In genomic region chr16:56683424-56684162, GRCh38 we compare ENCODE assay signal across 9 cellular contexts. TPM values are rescaled to one million over a fixed set of nuclear protein-coding genes. Genes with fewer than 3 reads are reported as not detected.
DNase-seq lines count a peak whose midpoint lies in the region; ATAC-seq and TF ChIP-seq lines count a peak whose summit lies in the region.
"Had no signal": no experiment of that assay in that cellular context is flagged by ENCODE, and none has a peak within 500 bp of the region (broad histone marks: within the 10 kb centered on the region; RNA-seq: fewer than 3 reads in every experiment).

No MANE protein-coding gene starts in this region.

- TF ChIP-seq CTCF in mucosa of descending colon (IDR thresholded peaks at IDR 0.05) = no peak

- peaks cover 16% of the 10 kb centered on the region; the same call in 1 of the 2 replicates for H3K36me3 ChIP-seq in HUES6 (ENCODE audit: control insufficient read depth, insufficient read depth, low read length)
- H3K36me3 ChIP-seq in iPS DF 6.9 (ENCODE audit: control insufficient read depth, insufficient read depth, low read length) = no peaks in the 10 kb centered on the region
- H3K36me3 ChIP-seq in mucosa of descending colon (ENCODE audit: low read depth) = no peaks in the 10 kb centered on the region

- no peak overlapping the region for H3K27ac Mint-ChIP-seq in activated T-helper 1 cell treated with anti-CD3 and anti-CD28 coated beads, Interleukin-12 subunit alpha, Interleukin-12 subunit beta, Interleukin-2, Interleukin-4 antibody, amounts not matched to agents 30 ng/mL and 10 ng/mL and 1 ng/mL, durations not matched to agents 14 hours and 24 hours and 36 hours

- H3K9me3 ChIP-seq in HUES6 (ENCODE audit: control insufficient read depth, insufficient read depth, low read depth, low read length) (no peaks in the 10 kb centered on the region), iPS DF 6.9 (ENCODE audit: control insufficient read depth, insufficient read depth, low read length) (no peaks in the 10 kb centered on the region), mucosa of descending colon (no peaks in the 10 kb centered on the region)

- peak overlapping the region; percentile 74 for H3K4me3 ChIP-seq in HUES6 (ENCODE audit: low read depth, low read length)
- peak overlapping the region; percentile 58; the same call in 1 of the 2 replicates for H3K4me3 ChIP-seq in iPS DF 6.9 (ENCODE audit: low read length)
- peak overlapping the region; percentile 49 to 74 (median 62) for H3K4me3 ChIP-seq in skin epidermis
- H3K4me3 ChIP-seq in mucosa of descending colon = no peak overlapping the region

- H3K9ac ChIP-seq in HUES6 (ENCODE audit: low read length) = peak overlapping the region; percentile 95

- WGBS in iPS DF 6.9 (ENCODE audit: insufficient coverage, insufficient read length) = no CpG with 5 or more reads among the region's 5 CpGs

- H3K9me3 Mint-ChIP-seq in activated T-helper 1 cell treated with anti-CD3 and anti-CD28 coated beads, Interleukin-12 subunit alpha, Interleukin-12 subunit beta, Interleukin-2, Interleukin-4 antibody, amounts not matched to agents 30 ng/mL and 10 ng/mL and 1 ng/mL, durations not matched to agents 14 hours and 24 hours and 36 hours = peaks cover 3% of the 10 kb centered on the region

- H3K27me3 ChIP-seq in HUES6 (ENCODE audit: control insufficient read depth, insufficient read depth, low read length) = peaks cover 19% of the 10 kb centered on the region; the same call in 1 of the 2 replicates
- H3K27me3 ChIP-seq in iPS DF 6.9 (ENCODE audit: control insufficient read depth, insufficient read depth, low read length) = peaks cover 2% of the 10 kb centered on the region; the same call in 1 of the 2 replicates

- peaks cover 11% of the 10 kb centered on the region for H3K36me3 Mint-ChIP-seq in activated T-helper 1 cell treated with anti-CD3 and anti-CD28 coated beads, Interleukin-12 subunit alpha, Interleukin-12 subunit beta, Interleukin-2, Interleukin-4 antibody, amounts not matched to agents 30 ng/mL and 10 ng/mL and 1 ng/mL, durations not matched to agents 14 hours and 24 hours and 36 hours (ENCODE audit: low read depth)

- H3K4me3 Mint-ChIP-seq in activated T-helper 1 cell treated with anti-CD3 and anti-CD28 coated beads, Interleukin-12 subunit alpha, Interleukin-12 subunit beta, Interleukin-2, Interleukin-4 antibody, amounts not matched to agents 30 ng/mL and 10 ng/mL and 1 ng/mL, durations not matched to agents 14 hours and 24 hours and 36 hours = peak overlapping the region; percentile 94

- H3K4me1 Mint-ChIP-seq in activated T-helper 1 cell treated with anti-CD3 and anti-CD28 coated beads, Interleukin-12 subunit alpha, Interleukin-12 subunit beta, Interleukin-2, Interleukin-4 antibody, amounts not matched to agents 30 ng/mL and 10 ng/mL and 1 ng/mL, durations not matched to agents 14 hours and 24 hours and 36 hours (ENCODE audit: low read depth) = peaks cover 32% of the 10 kb centered on the region

- no peak overlapping the region for H3K27ac ChIP-seq in HUES6 (ENCODE audit: low read depth, low read length)
- H3K27ac ChIP-seq in iPS DF 6.9 (ENCODE audit: low read length) = no peak overlapping the region
- H3K27ac ChIP-seq in skin epidermis = peak overlapping the region in 16 of 21 experiments; percentile 65 to 97 (median 89)

- no peak for DNase-seq in activated T-helper 1 cell treated with anti-CD3 and anti-CD28 coated beads, Interleukin-12 subunit alpha, Interleukin-12 subunit beta, Interleukin-2, Interleukin-4 antibody, amounts not matched to agents 30 ng/mL and 10 ng/mL and 1 ng/mL, durations not matched to agents 14 hours and 24 hours and 36 hours (ENCODE audit: low spot score)
- DNase-seq in iPS DF 6.9 (ENCODE audit: low read depth, low spot score) (no peak), kidney glomerular epithelial cell (lab: John Stamatoyannopoulos, UW) (no peak), mucosa of descending colon (no peak)
- DNase-seq in stimulated activated CD4-positive, alpha-beta T cell treated with anti-CD3 and anti-CD28 coated beads, Interleukin-4, amount 100 ng/mL, for 24 hours = no peak

- no peaks in the 10 kb centered on the region for H3K27me3 Mint-ChIP-seq in activated T-helper 1 cell treated with anti-CD3 and anti-CD28 coated beads, Interleukin-12 subunit alpha, Interleukin-12 subunit beta, Interleukin-2, Interleukin-4 antibody, amounts not matched to agents 30 ng/mL and 10 ng/mL and 1 ng/mL, durations not matched to agents 14 hours and 24 hours and 36 hours (ENCODE audit: insufficient read depth)

- intact Hi-C loops in activated T-helper 1 cell treated with anti-CD3 and anti-CD28 coated beads, Interleukin-12 subunit alpha, Interleukin-12 subunit beta, Interleukin-2, Interleukin-4 antibody, amounts not matched to agents 30 ng/mL and 10 ng/mL and 1 ng/mL, durations not matched to agents 14 hours and 24 hours and 36 hours (cut with micrococcal nuclease) = loop anchor here (2.0 to 5.0 kb wide), 4 partner anchors 15 to 854 kb away; partner anchors contain the start of genes CCDC102A, MT1G, MT1H and NUDT21
- intact Hi-C loops in mucosa of descending colon (cut with DNase I, micrococcal nuclease) = no loop called here

- H3K4me1 ChIP-seq in HUES6 (ENCODE audit: control insufficient read depth, insufficient read depth, low read length) (peaks cover 19% of the 10 kb centered on the region), iPS DF 6.9 (ENCODE audit: control insufficient read depth, insufficient read depth, low read length) (peaks cover 4% of the 10 kb centered on the region; the same call in 1 of the 2 replicates), mucosa of descending colon (ENCODE audit: low read depth) (peaks cover 13% of the 10 kb centered on the region)

- ATAC-seq in HG02938 (IDR thresholded peaks at IDR 0.05; ENCODE audit: unreplicated experiment) (no peak), mucosa of descending colon (no peak)

RNA-seq across cellular contexts. Expression of gene MT1X, which starts 1.3 kb away (rescaled TPM):
- 60.7 and 70.4 TPM in 2 replicates for total RNA-seq in activated T-helper 1 cell treated with anti-CD3 and anti-CD28 coated beads, Interleukin-12 subunit alpha, Interleukin-12 subunit beta, Interleukin-2, Interleukin-4 antibody, amounts not matched to agents 30 ng/mL and 10 ng/mL and 1 ng/mL, durations not matched to agents 14 hours and 24 hours and 36 hours
- 100 to 1,000 TPM in 1 of 3 donors, 10 to 100 TPM in 2; 78.3 to 157 (median 84.1) TPM for total RNA-seq in mucosa of descending colon

RNA-seq across cellular contexts. Expression of gene MT1H, which starts 14.0 kb away (rescaled TPM):
- total RNA-seq in activated T-helper 1 cell treated with anti-CD3 and anti-CD28 coated beads, Interleukin-12 subunit alpha, Interleukin-12 subunit beta, Interleukin-2, Interleukin-4 antibody, amounts not matched to agents 30 ng/mL and 10 ng/mL and 1 ng/mL, durations not matched to agents 14 hours and 24 hours and 36 hours = 1.4 TPM in 1 of 2 replicates, not detected in the other
- 10 to 100 TPM in 1 of 3 donors, 1 to 10 TPM in 2; 1.5 to 52.8 (median 9.4) TPM for total RNA-seq in mucosa of descending colon

RNA-seq across cellular contexts. Expression of gene MT1G, which starts 15.7 kb away (rescaled TPM):
- 28.5 and 29.1 TPM in 2 replicates for total RNA-seq in activated T-helper 1 cell treated with anti-CD3 and anti-CD28 coated beads, Interleukin-12 subunit alpha, Interleukin-12 subunit beta, Interleukin-2, Interleukin-4 antibody, amounts not matched to agents 30 ng/mL and 10 ng/mL and 1 ng/mL, durations not matched to agents 14 hours and 24 hours and 36 hours
- 100 to 1,000 TPM in 1 of 3 donors, 10 to 100 TPM in 1, 1 to 10 TPM in 1; 7.3 to 210 (median 83.8) TPM for total RNA-seq in mucosa of descending colon

RNA-seq across cellular contexts. Expression of gene MT1F, which starts 25.8 kb away (rescaled TPM):
- total RNA-seq in activated T-helper 1 cell treated with anti-CD3 and anti-CD28 coated beads, Interleukin-12 subunit alpha, Interleukin-12 subunit beta, Interleukin-2, Interleukin-4 antibody, amounts not matched to agents 30 ng/mL and 10 ng/mL and 1 ng/mL, durations not matched to agents 14 hours and 24 hours and 36 hours = 4.3 and 5.2 TPM in 2 replicates
- 10 to 100 TPM in 2 of 3 donors, 1 to 10 TPM in 1; 6.1 to 35.5 (median 27.8) TPM for total RNA-seq in mucosa of descending colon

RNA-seq across cellular contexts. Expression of gene MT1B, which starts 31.9 kb away (rescaled TPM):
- total RNA-seq in activated T-helper 1 cell treated with anti-CD3 and anti-CD28 coated beads, Interleukin-12 subunit alpha, Interleukin-12 subunit beta, Interleukin-2, Interleukin-4 antibody, amounts not matched to agents 30 ng/mL and 10 ng/mL and 1 ng/mL, durations not matched to agents 14 hours and 24 hours and 36 hours = not detected in 2 replicates
- not detected for total RNA-seq in mucosa of descending colon
- total RNA-seq: T-helper 1 cell treated with Interleukin-12 subunit alpha and Interleukin-12 subunit beta and Interleukin-4 antibody, amounts not matched to agents 30 ng/mL and 1 ng/mL, for 36 hours had no signal

Comparison
In these comparisons a context has a peak if more than half of its experiments do, and no peak if none do; other contexts are left out.
1. H3K27ac ChIP-seq: peak in skin epidermis (16 of 21); none in HUES6 (single experiment) and iPS DF 6.9 (single experiment).